ENCODE assay signal across 8 cellular contexts in the genomic region with DNA sequence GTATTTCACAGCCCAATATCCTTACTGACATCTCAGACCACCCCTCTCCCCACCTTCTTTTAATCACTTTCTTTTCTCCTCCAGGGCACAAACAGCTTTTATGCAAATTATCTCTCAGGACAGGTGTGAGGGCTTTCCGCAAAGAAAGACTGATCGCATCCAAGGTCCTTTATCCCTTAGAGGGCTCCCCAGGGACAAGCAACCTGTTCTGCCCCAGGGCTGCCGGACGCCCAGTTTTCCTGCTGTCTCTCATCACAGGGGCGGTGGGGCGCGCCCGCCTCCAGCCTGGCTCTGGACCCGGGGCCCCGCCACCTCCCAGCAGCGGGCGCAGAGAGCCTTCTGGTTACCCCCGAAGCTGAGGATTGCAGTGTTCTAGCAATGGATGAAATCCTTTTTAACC.
DNase-seq lines count a peak whose midpoint lies in the region; ATAC-seq and TF ChIP-seq lines count a peak whose summit lies in the region.

No MANE protein-coding gene starts in this region.

- no peaks in the 10 kb centered on the region for H3K36me3 Mint-ChIP-seq in activated naive CD8-positive, alpha-beta T cell treated with anti-CD3 and anti-CD28 coated beads, Interleukin-2, amount 50 U/mL, for 24 hours (ENCODE audit: low read depth)

- no peaks in the 10 kb centered on the region for H3K9me3 Mint-ChIP-seq in activated naive CD8-positive, alpha-beta T cell treated with anti-CD3 and anti-CD28 coated beads, Interleukin-2, amount 50 U/mL, for 24 hours

- no peak for TF ChIP-seq CTCF in heart right ventricle (IDR thresholded peaks at IDR 0.05)
- TF ChIP-seq CTCF in tibial artery (IDR thresholded peaks at IDR 0.05), result no peak

- H3K4me3 Mint-ChIP-seq in activated naive CD8-positive, alpha-beta T cell treated with anti-CD3 and anti-CD28 coated beads, Interleukin-2, amount 50 U/mL, for 24 hours, result peak overlapping the region; percentile 84

- intact Hi-C loops in heart right ventricle (cut with DNase I) (loop anchor here in 6 of 10 donors (2.0 to 5.0 kb wide), 5 partner anchors 68 to 448 kb away; a partner anchor contains a TSS), cardiac septum (cut with DNase I) (loop anchor here (5.0 to 10.0 kb wide), 4 partner anchors 70 to 448 kb away; a partner anchor contains a TSS), tibial artery (cut with DNase I; ENCODE audit: low total_unique reads) (no loop called here)

- H3K27ac ChIP-seq in heart right ventricle (peak overlapping the region; percentile 79 to 99 (median 96)), tibial artery (peak overlapping the region; percentile 97 to 99)

- no peaks in the 10 kb centered on the region for H3K9me3 ChIP-seq in heart right ventricle
- H3K9me3 ChIP-seq in tibial artery, result no peaks in the 10 kb centered on the region

- no peak for DNase-seq in heart right ventricle
- DNase-seq in cardiac septum (ENCODE audit: low spot score), result no peak
- DNase-seq in activated naive CD8-positive, alpha-beta T cell treated with anti-CD3 and anti-CD28 coated beads, Interleukin-2, amount 50 U/mL, for 24 hours, result no peak
- DNase-seq in left kidney (ENCODE audit: low read depth, low spot score), result peak; percentile 42
- no peak for DNase-seq in tibial artery
- no peak for DNase-seq in GOT3 (lab: John Stamatoyannopoulos, UW)
- no peak for DNase-seq in HCEC 1CT
- DNase-seq in occipital lobe (lab: John Stamatoyannopoulos, UW), result no peak

- H3K27ac Mint-ChIP-seq in activated naive CD8-positive, alpha-beta T cell treated with anti-CD3 and anti-CD28 coated beads, Interleukin-2, amount 50 U/mL, for 24 hours, result peak overlapping the region; percentile 96

- H3K4me3 ChIP-seq in heart right ventricle (peak overlapping the region in 7 of 10 donors; percentile 41 to 82 (median 73)), tibial artery (peak overlapping the region; percentile 66 to 79)

- H3K27me3 ChIP-seq in heart right ventricle (no peaks in the 10 kb centered on the region), tibial artery (no peaks in the 10 kb centered on the region)

- peaks cover 40% of the 10 kb centered on the region for H3K4me1 Mint-ChIP-seq in activated naive CD8-positive, alpha-beta T cell treated with anti-CD3 and anti-CD28 coated beads, Interleukin-2, amount 50 U/mL, for 24 hours

- peaks cover 18 to 50% (median 37%) of the 10 kb centered on the region in 9 donors for H3K4me1 ChIP-seq in heart right ventricle
- peaks cover 0 to 43% (median 29%) of the 10 kb centered on the region in 4 donors for H3K4me1 ChIP-seq in tibial artery

- H3K36me3 ChIP-seq in heart right ventricle (no peaks in the 10 kb centered on the region), tibial artery (no peaks in the 10 kb centered on the region)

- WGBS in heart right ventricle, 2 donors, result 84 to 85% methylated on average over 13 of the region's 13 CpGs

- H3K27me3 Mint-ChIP-seq in activated naive CD8-positive, alpha-beta T cell treated with anti-CD3 and anti-CD28 coated beads, Interleukin-2, amount 50 U/mL, for 24 hours, result no peaks in the 10 kb centered on the region

- ATAC-seq in heart right ventricle, result no peak
- no peak for ATAC-seq in activated naive CD8-positive, alpha-beta T cell treated with anti-CD3 and anti-CD28 coated beads, Interleukin-2, amount 50 U/mL, for 24 hours
